In the genomic region with DNA sequence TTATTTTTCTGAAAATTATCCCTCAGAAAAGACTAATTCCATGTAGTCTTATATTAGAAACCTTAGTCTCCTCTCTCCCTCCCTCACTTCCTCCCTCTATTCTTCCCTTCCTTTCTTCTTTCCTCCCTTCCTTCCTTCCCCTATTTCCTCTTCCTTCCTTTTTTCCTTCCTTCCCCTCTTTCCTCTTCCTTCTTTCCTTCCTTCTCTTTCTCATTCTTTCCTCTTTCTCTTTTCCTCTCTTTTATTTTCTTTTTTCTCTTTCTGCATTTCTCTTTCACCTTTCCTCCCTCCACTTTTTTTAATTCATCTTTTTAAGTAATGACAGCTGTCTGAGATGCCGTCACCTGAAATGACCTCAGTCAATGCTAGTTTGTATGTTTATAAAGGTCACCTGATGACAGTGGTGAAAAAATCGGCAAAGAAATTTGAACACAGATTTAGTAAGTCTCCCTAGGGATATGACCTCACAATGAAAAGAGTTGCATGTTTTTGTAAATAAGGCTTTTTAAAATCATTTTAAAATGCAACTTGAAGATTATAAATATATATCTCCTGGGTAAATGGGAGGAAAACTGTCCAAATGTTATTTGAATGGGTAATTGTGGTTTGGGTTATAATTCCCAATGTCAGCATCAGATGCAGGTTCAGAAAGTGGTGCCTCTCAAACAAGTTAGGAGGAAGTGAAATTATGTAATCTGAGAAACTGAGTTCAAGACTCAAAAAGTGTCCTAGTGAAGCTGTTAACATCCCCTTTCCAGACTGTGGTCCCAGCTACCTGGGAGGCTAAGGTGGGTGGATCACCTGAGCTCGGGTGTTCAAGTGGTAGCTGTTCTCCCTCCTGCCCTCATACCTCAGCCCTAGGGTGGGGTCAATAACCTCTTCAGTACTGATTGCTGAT, we compare ENCODE assay signal across 2 cellular contexts.
A peak's percentile ranks its signal among the peaks of the same experiment; 100 is the strongest.
TF ChIP-seq lines count a peak whose summit lies in the region.

No MANE protein-coding gene starts in this region.

TF ChIP-seq in GM12878, 131 proteins besides CTCF, POLR2A, EP300 and RAD21 (continues in another document):
- TF ChIP-seq, protein P1, sequence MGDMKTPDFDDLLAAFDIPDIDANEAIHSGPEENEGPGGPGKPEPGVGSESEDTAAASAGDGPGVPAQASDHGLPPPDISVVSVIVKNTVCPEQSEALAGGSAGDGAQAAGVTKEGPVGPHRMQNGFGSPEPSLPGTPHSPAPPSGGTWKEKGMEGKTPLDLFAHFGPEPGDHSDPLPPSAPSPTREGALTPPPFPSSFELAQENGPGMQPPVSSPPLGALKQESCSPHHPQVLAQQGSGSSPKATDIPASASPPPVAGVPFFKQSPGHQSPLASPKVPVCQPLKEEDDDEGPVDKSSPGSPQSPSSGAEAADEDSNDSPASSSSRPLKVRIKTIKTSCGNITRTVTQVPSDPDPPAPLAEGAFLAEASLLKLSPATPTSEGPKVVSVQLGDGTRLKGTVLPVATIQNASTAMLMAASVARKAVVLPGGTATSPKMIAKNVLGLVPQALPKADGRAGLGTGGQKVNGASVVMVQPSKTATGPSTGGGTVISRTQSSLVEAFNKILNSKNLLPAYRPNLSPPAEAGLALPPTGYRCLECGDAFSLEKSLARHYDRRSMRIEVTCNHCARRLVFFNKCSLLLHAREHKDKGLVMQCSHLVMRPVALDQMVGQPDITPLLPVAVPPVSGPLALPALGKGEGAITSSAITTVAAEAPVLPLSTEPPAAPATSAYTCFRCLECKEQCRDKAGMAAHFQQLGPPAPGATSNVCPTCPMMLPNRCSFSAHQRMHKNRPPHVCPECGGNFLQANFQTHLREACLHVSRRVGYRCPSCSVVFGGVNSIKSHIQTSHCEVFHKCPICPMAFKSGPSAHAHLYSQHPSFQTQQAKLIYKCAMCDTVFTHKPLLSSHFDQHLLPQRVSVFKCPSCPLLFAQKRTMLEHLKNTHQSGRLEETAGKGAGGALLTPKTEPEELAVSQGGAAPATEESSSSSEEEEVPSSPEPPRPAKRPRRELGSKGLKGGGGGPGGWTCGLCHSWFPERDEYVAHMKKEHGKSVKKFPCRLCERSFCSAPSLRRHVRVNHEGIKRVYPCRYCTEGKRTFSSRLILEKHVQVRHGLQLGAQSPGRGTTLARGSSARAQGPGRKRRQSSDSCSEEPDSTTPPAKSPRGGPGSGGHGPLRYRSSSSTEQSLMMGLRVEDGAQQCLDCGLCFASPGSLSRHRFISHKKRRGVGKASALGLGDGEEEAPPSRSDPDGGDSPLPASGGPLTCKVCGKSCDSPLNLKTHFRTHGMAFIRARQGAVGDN (IDR thresholded peaks at IDR 0.05) = no peak
- no peak for TF ChIP-seq BCL11A (IDR thresholded peaks at IDR 0.05; ENCODE audit: low read depth, low read length)
- TF ChIP-seq BMI1 (IDR thresholded peaks at IDR 0.05; ENCODE audit: borderline replicate concordance) = 0 out of 2 replicates have a peak, but pooled peaks have one; percentile 15
- no peak for TF ChIP-seq STAT1 (conservative IDR thresholded peaks at IDR 0.05)
- no peak for TF ChIP-seq HDAC6 (IDR thresholded peaks at IDR 0.05; ENCODE audit: unreplicated experiment)
- TF ChIP-seq ZNF622 (IDR thresholded peaks at IDR 0.05) = no peak
- TF ChIP-seq, protein P2, sequence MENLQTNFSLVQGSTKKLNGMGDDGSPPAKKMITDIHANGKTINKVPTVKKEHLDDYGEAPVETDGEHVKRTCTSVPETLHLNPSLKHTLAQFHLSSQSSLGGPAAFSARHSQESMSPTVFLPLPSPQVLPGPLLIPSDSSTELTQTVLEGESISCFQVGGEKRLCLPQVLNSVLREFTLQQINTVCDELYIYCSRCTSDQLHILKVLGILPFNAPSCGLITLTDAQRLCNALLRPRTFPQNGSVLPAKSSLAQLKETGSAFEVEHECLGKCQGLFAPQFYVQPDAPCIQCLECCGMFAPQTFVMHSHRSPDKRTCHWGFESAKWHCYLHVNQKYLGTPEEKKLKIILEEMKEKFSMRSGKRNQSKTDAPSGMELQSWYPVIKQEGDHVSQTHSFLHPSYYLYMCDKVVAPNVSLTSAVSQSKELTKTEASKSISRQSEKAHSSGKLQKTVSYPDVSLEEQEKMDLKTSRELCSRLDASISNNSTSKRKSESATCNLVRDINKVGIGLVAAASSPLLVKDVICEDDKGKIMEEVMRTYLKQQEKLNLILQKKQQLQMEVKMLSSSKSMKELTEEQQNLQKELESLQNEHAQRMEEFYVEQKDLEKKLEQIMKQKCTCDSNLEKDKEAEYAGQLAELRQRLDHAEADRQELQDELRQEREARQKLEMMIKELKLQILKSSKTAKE (IDR thresholded peaks at IDR 0.05; ENCODE audit: low read depth, poor library complexity, severe bottlenecking) = no peak
- TF ChIP-seq TBL1XR1 (IDR thresholded peaks at IDR 0.05; ENCODE audit: low read depth, low read length) = no peak
- no peak for TF ChIP-seq CHD4 (IDR thresholded peaks at IDR 0.05)
- TF ChIP-seq PAX5 (IDR thresholded peaks at IDR 0.05; ENCODE audit: borderline replicate concordance, low read depth, low read length) = no peak
- TF ChIP-seq SIX5 (IDR thresholded peaks at IDR 0.05; ENCODE audit: low read depth, low read length, severe bottlenecking) = no peak
- no peak for TF ChIP-seq HDAC2 (IDR thresholded peaks at IDR 0.05)
- TF ChIP-seq NFXL1 (IDR thresholded peaks at IDR 0.05; ENCODE audit: borderline replicate concordance) = no peak
- no peak for TF ChIP-seq CBFB (IDR thresholded peaks at IDR 0.05; ENCODE audit: low read depth)
- TF ChIP-seq IKZF1 (conservative IDR thresholded peaks at IDR 0.05) = peak; percentile 48; the same call in 1 of the 2 replicates
- TF ChIP-seq ATF7 (IDR thresholded peaks at IDR 0.05; ENCODE audit: low read depth) = peak; percentile 72
- no peak for TF ChIP-seq PAX8 (IDR thresholded peaks at IDR 0.05)
- no peak for TF ChIP-seq CEBPB (IDR thresholded peaks at IDR 0.05; ENCODE audit: borderline replicate concordance in 1 of 2, low read depth in 2 of 2, low read length in 2 of 2)
- TF ChIP-seq YBX1 (IDR thresholded peaks at IDR 0.05) = peak; percentile 82; the same call in 1 of the 2 replicates
- peak; percentile 61 for TF ChIP-seq NBN (IDR thresholded peaks at IDR 0.05)
- TF ChIP-seq, protein P3, sequence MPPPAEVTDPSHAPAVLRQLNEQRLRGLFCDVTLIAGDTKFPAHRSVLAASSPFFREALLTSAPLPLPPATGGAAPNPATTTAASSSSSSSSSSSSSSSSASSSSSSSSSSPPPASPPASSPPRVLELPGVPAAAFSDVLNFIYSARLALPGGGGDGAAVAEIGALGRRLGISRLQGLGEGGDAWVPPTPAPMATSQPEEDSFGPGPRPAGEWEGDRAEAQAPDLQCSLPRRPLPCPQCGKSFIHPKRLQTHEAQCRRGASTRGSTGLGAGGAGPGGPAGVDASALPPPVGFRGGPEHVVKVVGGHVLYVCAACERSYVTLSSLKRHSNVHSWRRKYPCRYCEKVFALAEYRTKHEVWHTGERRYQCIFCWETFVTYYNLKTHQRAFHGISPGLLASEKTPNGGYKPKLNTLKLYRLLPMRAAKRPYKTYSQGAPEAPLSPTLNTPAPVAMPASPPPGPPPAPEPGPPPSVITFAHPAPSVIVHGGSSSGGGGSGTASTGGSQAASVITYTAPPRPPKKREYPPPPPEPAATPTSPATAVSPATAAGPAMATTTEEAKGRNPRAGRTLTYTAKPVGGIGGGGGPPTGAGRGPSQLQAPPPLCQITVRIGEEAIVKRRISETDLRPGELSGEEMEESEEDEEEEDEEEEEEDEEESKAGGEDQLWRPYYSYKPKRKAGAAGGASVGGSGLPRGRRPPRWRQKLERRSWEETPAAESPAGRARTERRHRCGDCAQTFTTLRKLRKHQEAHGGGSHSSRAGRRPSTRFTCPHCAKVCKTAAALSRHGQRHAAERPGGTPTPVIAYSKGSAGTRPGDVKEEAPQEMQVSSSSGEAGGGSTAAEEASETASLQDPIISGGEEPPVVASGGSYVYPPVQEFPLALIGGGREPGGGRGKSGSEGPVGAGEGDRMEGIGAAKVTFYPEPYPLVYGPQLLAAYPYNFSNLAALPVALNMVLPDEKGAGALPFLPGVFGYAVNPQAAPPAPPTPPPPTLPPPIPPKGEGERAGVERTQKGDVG (CRISPR knock-in tag; IDR thresholded peaks at IDR 0.05) = no peak
- TF ChIP-seq IKZF2 (IDR thresholded peaks at IDR 0.05) = peak in 1 of 2 experiments; percentile 45; a peak in 2 of 4 replicates

TF ChIP-seq in SK-N-SH treated with all-trans-retinoic acid at 6 μM for 48 hours, 23 proteins besides CTCF, POLR2A, EP300 and RAD21 (continued from another document):
- TF ChIP-seq, protein P4, sequence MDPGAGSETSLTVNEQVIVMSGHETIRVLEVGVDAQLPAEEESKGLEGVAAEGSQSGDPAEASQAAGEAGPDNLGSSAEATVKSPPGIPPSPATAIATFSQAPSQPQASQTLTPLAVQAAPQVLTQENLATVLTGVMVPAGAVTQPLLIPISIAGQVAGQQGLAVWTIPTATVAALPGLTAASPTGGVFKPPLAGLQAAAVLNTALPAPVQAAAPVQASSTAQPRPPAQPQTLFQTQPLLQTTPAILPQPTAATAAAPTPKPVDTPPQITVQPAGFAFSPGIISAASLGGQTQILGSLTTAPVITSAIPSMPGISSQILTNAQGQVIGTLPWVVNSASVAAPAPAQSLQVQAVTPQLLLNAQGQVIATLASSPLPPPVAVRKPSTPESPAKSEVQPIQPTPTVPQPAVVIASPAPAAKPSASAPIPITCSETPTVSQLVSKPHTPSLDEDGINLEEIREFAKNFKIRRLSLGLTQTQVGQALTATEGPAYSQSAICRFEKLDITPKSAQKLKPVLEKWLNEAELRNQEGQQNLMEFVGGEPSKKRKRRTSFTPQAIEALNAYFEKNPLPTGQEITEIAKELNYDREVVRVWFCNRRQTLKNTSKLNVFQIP (CRISPR knock-in tag; IDR thresholded peaks at IDR 0.05; ENCODE audit: borderline replicate concordance, low read depth) = no peak
- TF ChIP-seq, protein P5, sequence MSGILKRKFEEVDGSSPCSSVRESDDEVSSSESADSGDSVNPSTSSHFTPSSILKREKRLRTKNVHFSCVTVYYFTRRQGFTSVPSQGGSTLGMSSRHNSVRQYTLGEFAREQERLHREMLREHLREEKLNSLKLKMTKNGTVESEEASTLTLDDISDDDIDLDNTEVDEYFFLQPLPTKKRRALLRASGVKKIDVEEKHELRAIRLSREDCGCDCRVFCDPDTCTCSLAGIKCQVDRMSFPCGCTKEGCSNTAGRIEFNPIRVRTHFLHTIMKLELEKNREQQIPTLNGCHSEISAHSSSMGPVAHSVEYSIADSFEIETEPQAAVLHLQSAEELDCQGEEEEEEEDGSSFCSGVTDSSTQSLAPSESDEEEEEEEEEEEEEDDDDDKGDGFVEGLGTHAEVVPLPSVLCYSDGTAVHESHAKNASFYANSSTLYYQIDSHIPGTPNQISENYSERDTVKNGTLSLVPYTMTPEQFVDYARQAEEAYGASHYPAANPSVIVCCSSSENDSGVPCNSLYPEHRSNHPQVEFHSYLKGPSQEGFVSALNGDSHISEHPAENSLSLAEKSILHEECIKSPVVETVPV (CRISPR knock-in tag; IDR thresholded peaks at IDR 0.05) = no peak
- TF ChIP-seq SNAI2 (CRISPR knock-in tag; IDR thresholded peaks at IDR 0.05) = no peak
